In the genomic region with DNA sequence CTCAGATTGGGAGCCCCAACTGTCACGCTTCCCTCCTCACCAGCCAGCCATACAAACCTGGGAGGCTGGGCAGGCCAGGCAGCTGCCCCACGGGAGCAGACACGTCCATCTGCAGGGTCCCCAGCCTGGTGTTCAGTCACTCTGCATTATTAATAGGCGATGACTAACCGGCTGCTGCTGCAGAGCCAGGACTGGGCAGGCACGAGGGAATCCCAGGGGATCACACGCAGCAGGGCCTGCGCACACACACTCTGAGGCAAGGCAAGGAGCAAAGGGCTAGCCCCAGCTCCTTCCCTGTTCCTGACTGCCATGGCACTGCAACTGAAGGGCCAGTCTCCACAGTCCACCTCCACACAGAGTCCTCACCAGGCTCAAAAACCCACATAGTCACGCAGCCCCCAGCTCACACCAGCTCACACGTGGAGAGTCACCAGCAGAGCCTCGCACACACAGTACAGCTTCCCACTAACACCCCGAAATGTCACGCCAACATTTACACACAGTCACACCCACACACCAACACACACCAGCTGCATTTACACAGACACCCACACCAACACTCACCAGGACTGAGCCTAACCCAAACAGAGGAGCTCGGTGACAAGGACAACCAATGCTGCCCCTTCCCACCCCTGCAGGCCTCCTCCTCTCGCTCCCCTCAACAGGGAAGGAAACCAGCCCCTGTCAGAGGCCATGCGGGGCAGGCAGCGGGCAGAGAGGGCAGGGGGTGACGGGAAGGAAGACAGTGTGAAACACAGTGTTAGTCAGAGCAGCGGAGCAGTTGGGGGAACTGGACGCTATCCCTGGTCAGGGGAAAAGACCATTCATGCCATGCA, we compare ENCODE assay signal across 1 cellular context.
TF ChIP-seq lines count a peak whose summit lies in the region.

No MANE protein-coding gene starts in this region.

TF ChIP-seq in HEK293, 187 proteins besides CTCF, POLR2A, EP300 and RAD21 (continued from another document):
- 0 out of 2 replicates have a peak, but pooled peaks have one; percentile 21 for TF ChIP-seq ZNF449 (tag by site-specific recombination; IDR thresholded peaks at IDR 0.05)
- TF ChIP-seq ZNF692 (tag by site-specific recombination; IDR thresholded peaks at IDR 0.05) = peak; percentile 41
- TF ChIP-seq, protein P1, sequence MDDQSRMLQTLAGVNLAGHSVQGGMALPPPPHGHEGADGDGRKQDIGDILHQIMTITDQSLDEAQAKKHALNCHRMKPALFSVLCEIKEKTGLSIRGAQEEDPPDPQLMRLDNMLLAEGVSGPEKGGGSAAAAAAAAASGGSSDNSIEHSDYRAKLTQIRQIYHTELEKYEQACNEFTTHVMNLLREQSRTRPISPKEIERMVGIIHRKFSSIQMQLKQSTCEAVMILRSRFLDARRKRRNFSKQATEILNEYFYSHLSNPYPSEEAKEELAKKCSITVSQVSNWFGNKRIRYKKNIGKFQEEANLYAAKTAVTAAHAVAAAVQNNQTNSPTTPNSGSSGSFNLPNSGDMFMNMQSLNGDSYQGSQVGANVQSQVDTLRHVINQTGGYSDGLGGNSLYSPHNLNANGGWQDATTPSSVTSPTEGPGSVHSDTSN (CRISPR knock-in tag; IDR thresholded peaks at IDR 0.05) = no peak
- TF ChIP-seq ZNF629 (tag by site-specific recombination; IDR thresholded peaks at IDR 0.05) = peak; percentile 46; the same call in 1 of the 2 replicates
- TF ChIP-seq ZNF214 (tag by site-specific recombination; IDR thresholded peaks at IDR 0.05; ENCODE audit: borderline replicate concordance) = no peak
- TF ChIP-seq, protein P2, sequence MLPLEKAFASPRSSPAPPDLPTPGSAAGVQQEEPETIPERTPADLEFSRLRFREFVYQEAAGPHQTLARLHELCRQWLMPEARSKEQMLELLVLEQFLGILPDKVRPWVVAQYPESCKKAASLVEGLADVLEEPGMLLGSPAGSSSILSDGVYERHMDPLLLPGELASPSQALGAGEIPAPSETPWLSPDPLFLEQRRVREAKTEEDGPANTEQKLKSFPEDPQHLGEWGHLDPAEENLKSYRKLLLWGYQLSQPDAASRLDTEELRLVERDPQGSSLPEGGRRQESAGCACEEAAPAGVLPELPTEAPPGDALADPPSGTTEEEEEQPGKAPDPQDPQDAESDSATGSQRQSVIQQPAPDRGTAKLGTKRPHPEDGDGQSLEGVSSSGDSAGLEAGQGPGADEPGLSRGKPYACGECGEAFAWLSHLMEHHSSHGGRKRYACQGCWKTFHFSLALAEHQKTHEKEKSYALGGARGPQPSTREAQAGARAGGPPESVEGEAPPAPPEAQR (tag by site-specific recombination; IDR thresholded peaks at IDR 0.05) = no peak
- TF ChIP-seq ZSCAN16 (tag by site-specific recombination; IDR thresholded peaks at IDR 0.05) = no peak
- TF ChIP-seq ZNF416 (tag by site-specific recombination; IDR thresholded peaks at IDR 0.05) = no peak
- no peak for TF ChIP-seq ZNF776 (tag by site-specific recombination; IDR thresholded peaks at IDR 0.05; ENCODE audit: borderline replicate concordance)
- TF ChIP-seq ZIC2 (tag by site-specific recombination; IDR thresholded peaks at IDR 0.05) = peak; percentile 46
- TF ChIP-seq, protein P3, sequence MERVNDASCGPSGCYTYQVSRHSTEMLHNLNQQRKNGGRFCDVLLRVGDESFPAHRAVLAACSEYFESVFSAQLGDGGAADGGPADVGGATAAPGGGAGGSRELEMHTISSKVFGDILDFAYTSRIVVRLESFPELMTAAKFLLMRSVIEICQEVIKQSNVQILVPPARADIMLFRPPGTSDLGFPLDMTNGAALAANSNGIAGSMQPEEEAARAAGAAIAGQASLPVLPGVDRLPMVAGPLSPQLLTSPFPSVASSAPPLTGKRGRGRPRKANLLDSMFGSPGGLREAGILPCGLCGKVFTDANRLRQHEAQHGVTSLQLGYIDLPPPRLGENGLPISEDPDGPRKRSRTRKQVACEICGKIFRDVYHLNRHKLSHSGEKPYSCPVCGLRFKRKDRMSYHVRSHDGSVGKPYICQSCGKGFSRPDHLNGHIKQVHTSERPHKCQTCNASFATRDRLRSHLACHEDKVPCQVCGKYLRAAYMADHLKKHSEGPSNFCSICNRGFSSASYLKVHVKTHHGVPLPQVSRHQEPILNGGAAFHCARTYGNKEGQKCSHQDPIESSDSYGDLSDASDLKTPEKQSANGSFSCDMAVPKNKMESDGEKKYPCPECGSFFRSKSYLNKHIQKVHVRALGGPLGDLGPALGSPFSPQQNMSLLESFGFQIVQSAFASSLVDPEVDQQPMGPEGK (tag by site-specific recombination; IDR thresholded peaks at IDR 0.05) = peak; percentile 23; the same call in 1 of the 2 replicates
- no peak for TF ChIP-seq HOXD13 (CRISPR knock-in tag; IDR thresholded peaks at IDR 0.05; ENCODE audit: borderline replicate concordance)
- TF ChIP-seq ZBTB17 (tag by site-specific recombination; IDR thresholded peaks at IDR 0.05) = peak; percentile 85
- no peak for TF ChIP-seq ZNF398 (tag by site-specific recombination; IDR thresholded peaks at IDR 0.05)
- peak; percentile 42; the same call in 1 of the 2 replicates for TF ChIP-seq GLIS1 (tag by site-specific recombination; IDR thresholded peaks at IDR 0.05)
- no peak for TF ChIP-seq ZNF48 (tag by site-specific recombination; IDR thresholded peaks at IDR 0.05)
- no peak for TF ChIP-seq HOXC10 (CRISPR knock-in tag; IDR thresholded peaks at IDR 0.05)
- TF ChIP-seq ZNF791 (tag by site-specific recombination; IDR thresholded peaks at IDR 0.05) = no peak
- TF ChIP-seq ZNF664 (tag by site-specific recombination; IDR thresholded peaks at IDR 0.05) = no peak
- TF ChIP-seq ZNF394 (tag by site-specific recombination; IDR thresholded peaks at IDR 0.05; ENCODE audit: borderline replicate concordance) = peak; percentile 25; the same call in 1 of the 2 replicates
- no peak for TF ChIP-seq ZNF341 (tag by site-specific recombination; IDR thresholded peaks at IDR 0.05; ENCODE audit: low read depth)
- TF ChIP-seq TCF7L2 (IDR thresholded peaks at IDR 0.05; ENCODE audit: borderline replicate concordance, low read depth, low read length) = no peak
- TF ChIP-seq ZXDB (tag by site-specific recombination; IDR thresholded peaks at IDR 0.05) = no peak
- peak; percentile 38 for TF ChIP-seq ZNF366 (tag by site-specific recombination; conservative IDR thresholded peaks at IDR 0.05)
- no peak for TF ChIP-seq ZNF610 (tag by site-specific recombination; IDR thresholded peaks at IDR 0.05; ENCODE audit: borderline replicate concordance)
- no peak for TF ChIP-seq ZNF37A (tag by site-specific recombination; IDR thresholded peaks at IDR 0.05)
- peak; percentile 24; the same call in 1 of the 2 replicates for TF ChIP-seq ZNF423 (tag by site-specific recombination; IDR thresholded peaks at IDR 0.05)
- no peak for TF ChIP-seq ZNF112 (tag by site-specific recombination; IDR thresholded peaks at IDR 0.05)
- TF ChIP-seq ZNF132 (tag by site-specific recombination; IDR thresholded peaks at IDR 0.05; ENCODE audit: borderline replicate concordance) = no peak
- no peak for TF ChIP-seq ZNF140 (tag by site-specific recombination; IDR thresholded peaks at IDR 0.05)
- TF ChIP-seq ZNF548 (tag by site-specific recombination; IDR thresholded peaks at IDR 0.05) = no peak
- TF ChIP-seq, protein P4, sequence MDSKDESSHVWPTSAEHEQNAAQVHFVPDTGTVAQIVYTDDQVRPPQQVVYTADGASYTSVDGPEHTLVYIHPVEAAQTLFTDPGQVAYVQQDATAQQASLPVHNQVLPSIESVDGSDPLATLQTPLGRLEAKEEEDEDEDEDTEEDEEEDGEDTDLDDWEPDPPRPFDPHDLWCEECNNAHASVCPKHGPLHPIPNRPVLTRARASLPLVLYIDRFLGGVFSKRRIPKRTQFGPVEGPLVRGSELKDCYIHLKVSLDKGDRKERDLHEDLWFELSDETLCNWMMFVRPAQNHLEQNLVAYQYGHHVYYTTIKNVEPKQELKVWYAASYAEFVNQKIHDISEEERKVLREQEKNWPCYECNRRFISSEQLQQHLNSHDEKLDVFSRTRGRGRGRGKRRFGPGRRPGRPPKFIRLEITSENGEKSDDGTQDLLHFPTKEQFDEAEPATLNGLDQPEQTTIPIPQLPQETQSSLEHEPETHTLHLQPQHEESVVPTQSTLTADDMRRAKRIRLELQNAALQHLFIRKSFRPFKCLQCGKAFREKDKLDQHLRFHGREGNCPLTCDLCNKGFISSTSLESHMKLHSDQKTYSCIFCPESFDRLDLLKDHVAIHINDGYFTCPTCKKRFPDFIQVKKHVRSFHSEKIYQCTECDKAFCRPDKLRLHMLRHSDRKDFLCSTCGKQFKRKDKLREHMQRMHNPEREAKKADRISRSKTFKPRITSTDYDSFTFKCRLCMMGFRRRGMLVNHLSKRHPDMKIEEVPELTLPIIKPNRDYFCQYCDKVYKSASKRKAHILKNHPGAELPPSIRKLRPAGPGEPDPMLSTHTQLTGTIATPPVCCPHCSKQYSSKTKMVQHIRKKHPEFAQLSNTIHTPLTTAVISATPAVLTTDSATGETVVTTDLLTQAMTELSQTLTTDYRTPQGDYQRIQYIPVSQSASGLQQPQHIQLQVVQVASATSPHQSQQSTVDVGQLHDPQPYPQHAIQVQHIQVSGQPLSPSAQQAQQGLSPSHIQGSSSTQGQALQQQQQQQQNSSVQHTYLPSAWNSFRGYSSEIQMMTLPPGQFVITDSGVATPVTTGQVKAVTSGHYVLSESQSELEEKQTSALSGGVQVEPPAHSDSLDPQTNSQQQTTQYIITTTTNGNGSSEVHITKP (tag by site-specific recombination; IDR thresholded peaks at IDR 0.05) = peak; percentile 66
- TF ChIP-seq ZNF623 (tag by site-specific recombination; IDR thresholded peaks at IDR 0.05) = no peak
- no peak for TF ChIP-seq SETDB1 (IDR thresholded peaks at IDR 0.05; ENCODE audit: insufficient read length, low read length)
- no peak for TF ChIP-seq SCRT1 (tag by site-specific recombination; IDR thresholded peaks at IDR 0.05; ENCODE audit: borderline replicate concordance)
